Comparison of ENCODE assay signal across 34 cellular contexts in the genomic region with DNA sequence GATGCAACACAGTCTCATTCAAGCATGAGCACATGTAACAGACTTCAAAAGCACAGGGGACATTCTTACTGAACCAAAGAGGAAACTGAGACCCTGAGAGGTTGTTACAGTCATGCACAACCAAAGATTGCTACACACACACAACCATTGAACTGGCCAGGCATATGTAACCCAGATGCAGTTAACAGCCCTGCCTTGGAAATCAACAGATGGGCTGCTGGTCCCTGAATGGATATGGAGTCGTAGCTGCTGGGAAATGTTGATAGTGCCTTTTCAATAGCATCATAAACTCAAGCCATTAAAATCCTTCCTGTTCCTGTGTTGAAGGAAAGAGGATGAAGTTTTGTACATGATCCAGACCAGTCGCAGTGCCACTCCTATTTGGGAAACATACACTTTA.
"Had no signal": no experiment of that assay in that cellular context is flagged by ENCODE, and none has a peak within 500 bp of the region (broad histone marks: within the 10 kb centered on the region; RNA-seq: fewer than 3 reads in every experiment).

No MANE protein-coding gene starts in this region.

- H3K9me3 ChIP-seq: adrenal gland, body of pancreas, colonic mucosa, gastrocnemius medialis, heart left ventricle had no signal

- H3K36me3 Mint-ChIP-seq: activated CD4-positive, alpha-beta memory T cell treated with anti-CD3 and anti-CD28 coated beads for 36 hours; activated CD8-positive, alpha-beta memory T cell treated with anti-CD3 and anti-CD28 coated beads, Interleukin-2, amount 10 ng/mL, durations not matched to agents 7 days and 5 days; activated naive CD4-positive, alpha-beta T cell treated with anti-CD3 and anti-CD28 coated beads, Interleukin-2, amount 50 U/mL, for 24 hours; activated naive CD8-positive, alpha-beta T cell treated with anti-CD3 and anti-CD28 coated beads for 36 hours had no signal

- H3K4me3 Mint-ChIP-seq: activated B cell treated with CpG ODN at 0.5 μM for 24 hours; activated CD4-positive, alpha-beta memory T cell treated with anti-CD3 and anti-CD28 coated beads for 36 hours; activated CD4-positive, alpha-beta T cell treated with anti-CD3 and anti-CD28 coated beads for 36 hours; activated CD4-positive, alpha-beta T cell treated with anti-CD3 and anti-CD28 coated beads, Interleukin-2, amount 10 ng/mL, durations not matched to agents 24 days and 14 days; activated CD8-positive, alpha-beta memory T cell treated with anti-CD3 and anti-CD28 coated beads, Interleukin-2, amount 10 ng/mL, durations not matched to agents 7 days and 5 days; activated CD8-positive, alpha-beta T cell treated with anti-CD3 and anti-CD28 coated beads, Interleukin-2, amount 10 ng/mL, durations not matched to agents 7 days and 5 days; activated naive CD4-positive, alpha-beta T cell treated with anti-CD3 and anti-CD28 coated beads for 36 hours; activated naive CD4-positive, alpha-beta T cell treated with anti-CD3 and anti-CD28 coated beads, Interleukin-2, amount 50 U/mL, for 24 hours; activated naive CD8-positive, alpha-beta T cell treated with anti-CD3 and anti-CD28 coated beads for 36 hours; activated naive CD8-positive, alpha-beta T cell treated with anti-CD3 and anti-CD28 coated beads, Interleukin-2, amount 50 U/mL, for 24 hours; activated T-helper 1 cell treated with anti-CD3 and anti-CD28 coated beads, Interleukin-12 subunit alpha, Interleukin-12 subunit beta, Interleukin-2, Interleukin-4 antibody, amounts not matched to agents 30 ng/mL and 10 ng/mL and 1 ng/mL, durations not matched to agents 14 hours and 24 hours and 36 hours; T-helper 17 cell; T-helper 2 cell treated with Interferon-gamma antibody and Interleukin-4, amounts not matched to agents 5 μg/mL and 100 μg/mL, for 36 hours had no signal

- H3K4me1 ChIP-seq: body of pancreas, colonic mucosa, gastrocnemius medialis had no signal

- ATAC-seq: activated CD4-positive, alpha-beta T cell treated with anti-CD3 and anti-CD28 coated beads for 36 hours; activated CD4-positive, CD25-positive, alpha-beta regulatory T cell treated with anti-CD3 and anti-CD28 coated beads, Interleukin-2, amount 50 U/mL, for 24 hours; activated CD8-positive, alpha-beta memory T cell treated with anti-CD3 and anti-CD28 coated beads, Interleukin-2, amount 10 ng/mL, durations not matched to agents 7 days and 5 days; activated CD8-positive, alpha-beta T cell treated with anti-CD3 and anti-CD28 coated beads, Interleukin-2, amount 10 ng/mL, durations not matched to agents 7 days and 5 days; activated naive CD8-positive, alpha-beta T cell treated with anti-CD3 and anti-CD28 coated beads, Interleukin-2, amount 50 U/mL, for 24 hours; body of pancreas; foreskin keratinocyte; gastrocnemius medialis; T-helper 17 cell had no signal

- H3K27me3 ChIP-seq: adrenal gland, body of pancreas, colonic mucosa, esophagus squamous epithelium, foreskin keratinocyte, gastrocnemius medialis, heart left ventricle had no signal

- H3K4me3 ChIP-seq: adrenal gland, body of pancreas, colonic mucosa, esophagus squamous epithelium, gastrocnemius medialis, heart left ventricle had no signal

- H3K9me3 Mint-ChIP-seq: activated CD4-positive, alpha-beta memory T cell treated with anti-CD3 and anti-CD28 coated beads for 36 hours; activated CD4-positive, alpha-beta T cell treated with anti-CD3 and anti-CD28 coated beads, Interleukin-2, amount 10 ng/mL, durations not matched to agents 24 days and 14 days; activated naive CD4-positive, alpha-beta T cell treated with anti-CD3 and anti-CD28 coated beads for 36 hours; activated naive CD8-positive, alpha-beta T cell treated with anti-CD3 and anti-CD28 coated beads for 36 hours; activated T-helper 1 cell treated with anti-CD3 and anti-CD28 coated beads, Interleukin-12 subunit alpha, Interleukin-12 subunit beta, Interleukin-2, Interleukin-4 antibody, amounts not matched to agents 30 ng/mL and 10 ng/mL and 1 ng/mL, durations not matched to agents 14 hours and 24 hours and 36 hours; activated T-helper 2 cell treated with anti-CD3 and anti-CD28 coated beads, Interferon-gamma antibody, Interleukin-2, Interleukin-4, amounts not matched to agents 10 μg/mL and 5 μg/mL and 100 μg/mL, durations not matched to agents 14 hours and 24 hours and 36 hours; T-helper 2 cell treated with Interferon-gamma antibody and Interleukin-4, amounts not matched to agents 5 μg/mL and 100 μg/mL, for 36 hours had no signal

- DNase-seq: activated B cell treated with CpG ODN at 0.5 μM for 24 hours; activated CD4-positive, alpha-beta memory T cell treated with anti-CD3 and anti-CD28 coated beads for 36 hours; activated CD4-positive, alpha-beta T cell treated with anti-CD3 and anti-CD28 coated beads for 36 hours; activated CD4-positive, alpha-beta T cell treated with anti-CD3 and anti-CD28 coated beads, Interleukin-2, amount 10 ng/mL, durations not matched to agents 24 days and 14 days; activated CD8-positive, alpha-beta memory T cell treated with anti-CD3 and anti-CD28 coated beads, Interleukin-2, amount 10 ng/mL, durations not matched to agents 7 days and 5 days; activated CD8-positive, alpha-beta memory T cell treated with anti-CD3 and anti-CD28 coated beads, Interleukin-2, amount 50 U/mL, for 4 hours; activated CD8-positive, alpha-beta T cell treated with anti-CD3 and anti-CD28 coated beads, Interleukin-2, amount 10 ng/mL, durations not matched to agents 7 days and 5 days; activated effector memory CD4-positive, alpha-beta T cell treated with anti-CD3 and anti-CD28 coated beads, Interleukin-2, amount 50 U/mL, for 16 hours; activated naive CD4-positive, alpha-beta T cell treated with anti-CD3 and anti-CD28 coated beads for 36 hours; activated naive CD8-positive, alpha-beta T cell treated with anti-CD3 and anti-CD28 coated beads for 36 hours; activated naive CD8-positive, alpha-beta T cell treated with anti-CD3 and anti-CD28 coated beads, Interleukin-2, amount 50 U/mL, for 24 hours; activated T-cell treated with anti-CD3 and anti-CD28 coated beads, Interleukin-2, amount 50 U/mL, for 1 hour; activated T-cell treated with anti-CD3 and anti-CD28 coated beads, Interleukin-2, amount 50 U/mL, for 48 hours; adrenal gland; amygdala; aorta; body of pancreas; caudate nucleus; colonic mucosa; effector CD8-positive, alpha-beta T cell; esophagus squamous epithelium; foreskin keratinocyte; gastrocnemius medialis; glutamatergic neuron; heart left ventricle; T-helper 17 cell; T1000; WERI-Rb-1 had no signal

- H3K27ac ChIP-seq: adrenal gland, body of pancreas, colonic mucosa, epithelial cell of prostate, esophagus squamous epithelium, foreskin keratinocyte, gastrocnemius medialis, heart left ventricle, WERI-Rb-1 had no signal

- H3K27ac Mint-ChIP-seq: activated B cell treated with CpG ODN at 0.5 μM for 24 hours; activated CD4-positive, alpha-beta memory T cell treated with anti-CD3 and anti-CD28 coated beads for 36 hours; activated CD4-positive, alpha-beta T cell treated with anti-CD3 and anti-CD28 coated beads for 36 hours; activated CD4-positive, alpha-beta T cell treated with anti-CD3 and anti-CD28 coated beads, Interleukin-2, amount 10 ng/mL, durations not matched to agents 24 days and 14 days; activated CD8-positive, alpha-beta memory T cell treated with anti-CD3 and anti-CD28 coated beads, Interleukin-2, amount 10 ng/mL, durations not matched to agents 7 days and 5 days; activated CD8-positive, alpha-beta T cell treated with anti-CD3 and anti-CD28 coated beads, Interleukin-2, amount 10 ng/mL, durations not matched to agents 7 days and 5 days; activated naive CD4-positive, alpha-beta T cell treated with anti-CD3 and anti-CD28 coated beads for 36 hours; activated naive CD4-positive, alpha-beta T cell treated with anti-CD3 and anti-CD28 coated beads, Interleukin-2, amount 50 U/mL, for 24 hours; activated naive CD8-positive, alpha-beta T cell treated with anti-CD3 and anti-CD28 coated beads for 36 hours; activated naive CD8-positive, alpha-beta T cell treated with anti-CD3 and anti-CD28 coated beads, Interleukin-2, amount 50 U/mL, for 24 hours; activated T-helper 1 cell treated with anti-CD3 and anti-CD28 coated beads, Interleukin-12 subunit alpha, Interleukin-12 subunit beta, Interleukin-2, Interleukin-4 antibody, amounts not matched to agents 30 ng/mL and 10 ng/mL and 1 ng/mL, durations not matched to agents 14 hours and 24 hours and 36 hours; activated T-helper 2 cell treated with anti-CD3 and anti-CD28 coated beads, Interferon-gamma antibody, Interleukin-2, Interleukin-4, amounts not matched to agents 10 μg/mL and 5 μg/mL and 100 μg/mL, durations not matched to agents 14 hours and 24 hours and 36 hours; T-helper 17 cell; T-helper 2 cell treated with Interferon-gamma antibody and Interleukin-4, amounts not matched to agents 5 μg/mL and 100 μg/mL, for 36 hours had no signal

- H3K36me3 ChIP-seq: adrenal gland, colonic mucosa, esophagus squamous epithelium, gastrocnemius medialis, heart left ventricle, WERI-Rb-1 had no signal

- H3K4me1 Mint-ChIP-seq: activated B cell treated with CpG ODN at 0.5 μM for 24 hours; activated CD4-positive, alpha-beta T cell treated with anti-CD3 and anti-CD28 coated beads for 36 hours; activated CD4-positive, alpha-beta T cell treated with anti-CD3 and anti-CD28 coated beads, Interleukin-2, amount 10 ng/mL, durations not matched to agents 24 days and 14 days; activated CD8-positive, alpha-beta memory T cell treated with anti-CD3 and anti-CD28 coated beads, Interleukin-2, amount 10 ng/mL, durations not matched to agents 7 days and 5 days; activated naive CD4-positive, alpha-beta T cell treated with anti-CD3 and anti-CD28 coated beads, Interleukin-2, amount 50 U/mL, for 24 hours; activated naive CD8-positive, alpha-beta T cell treated with anti-CD3 and anti-CD28 coated beads for 36 hours; activated naive CD8-positive, alpha-beta T cell treated with anti-CD3 and anti-CD28 coated beads, Interleukin-2, amount 50 U/mL, for 24 hours; T-helper 17 cell had no signal

- H3K27me3 Mint-ChIP-seq: activated CD4-positive, alpha-beta T cell treated with anti-CD3 and anti-CD28 coated beads for 36 hours; activated CD4-positive, alpha-beta T cell treated with anti-CD3 and anti-CD28 coated beads, Interleukin-2, amount 10 ng/mL, durations not matched to agents 24 days and 14 days; activated naive CD8-positive, alpha-beta T cell treated with anti-CD3 and anti-CD28 coated beads for 36 hours; activated naive CD8-positive, alpha-beta T cell treated with anti-CD3 and anti-CD28 coated beads, Interleukin-2, amount 50 U/mL, for 24 hours; T-helper 17 cell had no signal
